17 cellular contexts compared by ENCODE assay signal in genomic region chrX:1386338-1387127, GRCh38. TPM values are rescaled to one million over a fixed set of nuclear protein-coding genes. Genes with fewer than 3 reads are reported as not detected.
DNase-seq lines count a peak whose midpoint lies in the region; ATAC-seq and TF ChIP-seq lines count a peak whose summit lies in the region.
"Had no signal": no experiment of that assay in that cellular context is flagged by ENCODE, and none has a peak within 500 bp of the region (broad histone marks: within the 10 kb centered on the region; RNA-seq: fewer than 3 reads in every experiment).

No MANE protein-coding gene starts in this region.

- peaks cover 84% of the 10 kb centered on the region for H3K36me3 Mint-ChIP-seq in activated naive CD8-positive, alpha-beta T cell treated with anti-CD3 and anti-CD28 coated beads for 36 hours

- TF ChIP-seq CTCF in lower leg skin (IDR thresholded peaks at IDR 0.05): no peak

- TF ChIP-seq POLR2A in lower leg skin (IDR thresholded peaks at IDR 0.05): no peak

- peaks cover 29% of the 10 kb centered on the region for H3K4me1 Mint-ChIP-seq in activated naive CD8-positive, alpha-beta T cell treated with anti-CD3 and anti-CD28 coated beads for 36 hours

- no peak overlapping the region for H3K4me3 ChIP-seq in lower leg skin (ENCODE audit: low read depth, poor library complexity, severe bottlenecking)
- H3K4me3 ChIP-seq: cardiac muscle cell had no signal

- peaks cover 4% of the 10 kb centered on the region for H3K27me3 Mint-ChIP-seq in activated naive CD8-positive, alpha-beta T cell treated with anti-CD3 and anti-CD28 coated beads for 36 hours

- ATAC-seq in GM18502 (IDR thresholded peaks at IDR 0.05; ENCODE audit: poor library complexity, unreplicated experiment): no peak
- ATAC-seq: foreskin keratinocyte had no signal

- peak overlapping the region; percentile 70 for H3K27ac Mint-ChIP-seq in activated naive CD8-positive, alpha-beta T cell treated with anti-CD3 and anti-CD28 coated beads for 36 hours

- DNase-seq in stimulated activated CD4-positive, alpha-beta T cell treated with anti-CD3 and anti-CD28 coated beads, Interleukin-15, amount 100 ng/mL, for 24 hours: peak; percentile 5
- no peak for DNase-seq in stimulated activated CD4-positive, alpha-beta T cell treated with anti-CD3 and anti-CD28 coated beads, Interleukin-12 subunit alpha, Interleukin-12 subunit beta, amount 100 ng/mL, for 4 hours
- no peak for DNase-seq in activated naive CD8-positive, alpha-beta T cell treated with anti-CD3 and anti-CD28 coated beads for 36 hours
- peak; percentile 13 to 83 for DNase-seq in lower leg skin (ENCODE audit: low spot score in 2 of 2)
- no peak for DNase-seq in T1000 (lab: John Stamatoyannopoulos, UW)
- DNase-seq in SIG-M5 (lab: John Stamatoyannopoulos, UW): no peak
- no peak for DNase-seq in activated CD4-positive, alpha-beta T cell treated with anti-CD3 and anti-CD28 coated beads, Interleukin-2, amount 50 U/mL, for 48 hours
- DNase-seq: activated CD4-positive, alpha-beta T cell treated with anti-CD3 and anti-CD28 coated beads, Interleukin-2, amount 50 U/mL, for 1 hour; BE2C; DMS153; foreskin keratinocyte; immature natural killer cell; midbrain; NCI-H187 treated with DMSO at 0.1 percent for 48 hours; NCI-H524 had no signal

- 96 to 97% methylated on average over 41 of the region's 41 CpGs for WGBS in lower leg skin, 2 donors

- no peaks in the 10 kb centered on the region for H3K9me3 Mint-ChIP-seq in activated naive CD8-positive, alpha-beta T cell treated with anti-CD3 and anti-CD28 coated beads for 36 hours
- H3K9me3 Mint-ChIP-seq: immature natural killer cell had no signal

- intact Hi-C loops in lower leg skin (cut with DNase I; ENCODE audit: low total_unique reads): no loop called here

- no peak overlapping the region for H3K4me3 Mint-ChIP-seq in activated naive CD8-positive, alpha-beta T cell treated with anti-CD3 and anti-CD28 coated beads for 36 hours
- H3K4me3 Mint-ChIP-seq: immature natural killer cell had no signal

RNA-seq across cellular contexts. Expression of gene SLC25A6, which starts 5.4 kb away (rescaled TPM):
- 100 to 1,000 TPM; 358 to 372 TPM for total RNA-seq in activated naive CD8-positive, alpha-beta T cell treated with anti-CD3 and anti-CD28 coated beads for 36 hours
- total RNA-seq in lower leg skin: 100 to 1,000 TPM; 187 to 282 (median 260) TPM

RNA-seq across cellular contexts. Expression of gene IL3RA, which starts 49.9 kb away (rescaled TPM):
- under 1 TPM in 1 of 2 experiments, not detected in 1; 0.29 TPM for total RNA-seq in activated naive CD8-positive, alpha-beta T cell treated with anti-CD3 and anti-CD28 coated beads for 36 hours
- 1 to 10 TPM; 1.7 to 6.2 (median 4.5) TPM for total RNA-seq in lower leg skin
- total RNA-seq: cardiac muscle cell, foreskin keratinocyte had no signal

Comparison
In these comparisons a context has a peak if more than half of its experiments do, and no peak if none do; other contexts are left out.
1. DNase-seq: peak in stimulated activated CD4-positive, alpha-beta T cell treated with anti-CD3 and anti-CD28 coated beads, Interleukin-15, amount 100 ng/mL, for 24 hours (single experiment) and lower leg skin (2 of 2); none in stimulated activated CD4-positive, alpha-beta T cell treated with anti-CD3 and anti-CD28 coated beads, Interleukin-12 subunit alpha, Interleukin-12 subunit beta, amount 100 ng/mL, for 4 hours (single experiment), activated naive CD8-positive, alpha-beta T cell treated with anti-CD3 and anti-CD28 coated beads for 36 hours (single experiment), T1000 (single experiment), SIG-M5 (single experiment) and activated CD4-positive, alpha-beta T cell treated with anti-CD3 and anti-CD28 coated beads, Interleukin-2, amount 50 U/mL, for 48 hours (0 of 2).